ENCODE assay signal across 4 cellular contexts in genomic region chr2:171968509-171968908, GRCh38.
TF ChIP-seq lines count a peak whose summit lies in the region.

No MANE protein-coding gene starts in this region.

TF ChIP-seq in HepG2, 621 proteins besides CTCF, POLR2A, EP300 and RAD21:
- TF ChIP-seq ZNF674 (CRISPR knock-in tag; IDR thresholded peaks at IDR 0.05; ENCODE audit: low read depth) (no peak), MAFF (IDR thresholded peaks at IDR 0.05; ENCODE audit: low read depth, low read length) (peak; percentile 82), ZSCAN31 (CRISPR knock-in tag; IDR thresholded peaks at IDR 0.05; ENCODE audit: low read depth) (no peak), MAFK (conservative IDR thresholded peaks at IDR 0.05 in 1 of 2, IDR thresholded peaks at IDR 0.05 in 1 of 2; ENCODE audit: low read length in 2 of 2) (peak; percentile 70 to 86)

TF ChIP-seq in A549, 52 proteins besides CTCF, POLR2A, EP300 and RAD21:
- peak; percentile 78 for TF ChIP-seq MAFK (IDR thresholded peaks at IDR 0.05; ENCODE audit: partially characterized antibody)
- TF ChIP-seq MAZ (IDR thresholded peaks at IDR 0.05; ENCODE audit: borderline replicate concordance, low read depth, low read length): no peak

TF ChIP-seq in IMR-90, 13 proteins besides CTCF, POLR2A, EP300 and RAD21:
- TF ChIP-seq USF2 (IDR thresholded peaks at IDR 0.05; ENCODE audit: low read depth, low read length) (no peak), MAFK (IDR thresholded peaks at IDR 0.05; ENCODE audit: low read depth, low read length) (peak; percentile 75)
TF ChIP-seq in IMR-90: peak in this region for 1.

TF ChIP-seq in K562, 482 proteins besides CTCF, POLR2A, EP300 and RAD21:
- TF ChIP-seq ZFP1 (CRISPR knock-in tag; IDR thresholded peaks at IDR 0.05) (no peak), MAFG (tag; conservative IDR thresholded peaks at IDR 0.05) (peak; percentile 68), E2F4 (CRISPR knock-in tag; IDR thresholded peaks at IDR 0.05; ENCODE audit: low read depth) (no peak), MAFF (IDR thresholded peaks at IDR 0.05; ENCODE audit: low read length) (peak; percentile 54; the same call in 1 of the 2 replicates), ZNF316 (IDR thresholded peaks at IDR 0.05) (peak; percentile 90), SRSF9 (IDR thresholded peaks at IDR 0.05; ENCODE audit: borderline replicate concordance, low read depth, low read length) (no peak), ZNF668 (CRISPR knock-in tag; IDR thresholded peaks at IDR 0.05) (no peak), C11orf30 (IDR thresholded peaks at IDR 0.05; ENCODE audit: low read depth) (peak; percentile 77), PBX2 (CRISPR knock-in tag; IDR thresholded peaks at IDR 0.05; ENCODE audit: low read depth) (no peak), PBX2 (tag; conservative IDR thresholded peaks at IDR 0.05; ENCODE audit: low read depth) (no peak), CEBPG (CRISPR knock-in tag; IDR thresholded peaks at IDR 0.05) (no peak), CEBPG (tag; conservative IDR thresholded peaks at IDR 0.05 in 1 of 2, IDR thresholded peaks at IDR 0.05 in 1 of 2) (no peak), MAFK (IDR thresholded peaks at IDR 0.05; ENCODE audit: low read length) (peak; percentile 67), SFPQ (IDR thresholded peaks at IDR 0.05; ENCODE audit: low read depth, low read length) (no peak)
